18 cellular contexts compared by ENCODE assay signal in genomic region chr12:64923536-64923935, GRCh38.
"Had no signal": no experiment of that assay in that cellular context is flagged by ENCODE, and none has a peak within 500 bp of the region (broad histone marks: within the 10 kb centered on the region; RNA-seq: fewer than 3 reads in every experiment).

No MANE protein-coding gene starts in this region.

- H3K36me3 Mint-ChIP-seq: activated naive CD8-positive, alpha-beta T cell; brain; natural killer cell; stimulated activated effector memory CD8-positive, alpha-beta T cell treated with anti-CD3 and anti-CD28 coated beads, Interleukin-12 subunit alpha, Interleukin-12 subunit beta, amount 100 ng/mL, for 72 hours; WTC11 had no signal

- H3K27me3 ChIP-seq: esophagus squamous epithelium, thyroid gland had no signal

- DNase-seq: activated CD4-positive, alpha-beta T cell treated with anti-CD3 and anti-CD28 coated beads for 4 hours; activated CD8-positive, alpha-beta memory T cell treated with anti-CD3 and anti-CD28 coated beads, Interleukin-2, amount 50 U/mL, for 4 hours; activated CD8-positive, alpha-beta T cell treated with anti-CD3 and anti-CD28 coated beads for 36 hours; activated gamma-delta T cell; activated T-cell treated with anti-CD3 and anti-CD28 coated beads, Interleukin-2, amount 50 U/mL, for 48 hours; amygdala; central memory CD4-positive, alpha-beta T cell; effector CD4-positive, alpha-beta T cell; esophagus squamous epithelium; hippocampal formation; natural killer cell; thyroid gland had no signal

- H3K4me1 ChIP-seq: esophagus squamous epithelium, thyroid gland had no signal

- H3K9me3 Mint-ChIP-seq: activated CD8-positive, alpha-beta T cell treated with anti-CD3 and anti-CD28 coated beads for 36 hours; natural killer cell; stimulated activated effector memory CD8-positive, alpha-beta T cell treated with anti-CD3 and anti-CD28 coated beads, Interleukin-12 subunit alpha, Interleukin-12 subunit beta, amount 100 ng/mL, for 72 hours; WTC11 had no signal

- H3K4me3 Mint-ChIP-seq: activated CD8-positive, alpha-beta T cell treated with anti-CD3 and anti-CD28 coated beads for 36 hours; activated naive CD8-positive, alpha-beta T cell; brain; natural killer cell; stimulated activated effector memory CD8-positive, alpha-beta T cell treated with anti-CD3 and anti-CD28 coated beads, Interleukin-12 subunit alpha, Interleukin-12 subunit beta, amount 100 ng/mL, for 72 hours; WTC11 had no signal

- H3K27ac Mint-ChIP-seq: activated CD8-positive, alpha-beta T cell treated with anti-CD3 and anti-CD28 coated beads for 36 hours; activated naive CD8-positive, alpha-beta T cell; natural killer cell; stimulated activated effector memory CD8-positive, alpha-beta T cell treated with anti-CD3 and anti-CD28 coated beads, Interleukin-12 subunit alpha, Interleukin-12 subunit beta, amount 100 ng/mL, for 72 hours; WTC11 had no signal

- H3K9me3 ChIP-seq: esophagus squamous epithelium, thyroid gland had no signal

- H3K4me1 Mint-ChIP-seq: brain; natural killer cell; stimulated activated effector memory CD8-positive, alpha-beta T cell treated with anti-CD3 and anti-CD28 coated beads, Interleukin-12 subunit alpha, Interleukin-12 subunit beta, amount 100 ng/mL, for 72 hours had no signal

- ATAC-seq: activated CD8-positive, alpha-beta T cell treated with anti-CD3 and anti-CD28 coated beads for 36 hours; left lobe of liver; natural killer cell; stimulated activated effector memory CD8-positive, alpha-beta T cell treated with anti-CD3 and anti-CD28 coated beads, Interleukin-12 subunit alpha, Interleukin-12 subunit beta, amount 100 ng/mL, for 72 hours; WTC11 had no signal

- H3K27ac ChIP-seq: coronary artery, esophagus squamous epithelium, thyroid gland had no signal
